In genomic region chr21:41501919-41502318, GRCh38 we compare ENCODE assay signal across 22 cellular contexts. TPM values are rescaled to one million over a fixed set of nuclear protein-coding genes. Genes with fewer than 3 reads are reported as not detected.
DNase-seq lines count a peak whose midpoint lies in the region; ATAC-seq and TF ChIP-seq lines count a peak whose summit lies in the region.
"Had no signal": no experiment of that assay in that cellular context is flagged by ENCODE, and none has a peak within 500 bp of the region (broad histone marks: within the 10 kb centered on the region; RNA-seq: fewer than 3 reads in every experiment).

No MANE protein-coding gene starts in this region.

- no peak overlapping the region for H3K4me3 Mint-ChIP-seq in Calu3 (ENCODE audit: low read depth, unreplicated experiment)
- H3K4me3 Mint-ChIP-seq: naive thymus-derived CD4-positive, alpha-beta T cell had no signal

- intact Hi-C loops in Calu3 (cut with micrococcal nuclease; ENCODE audit: unreplicated experiment) (loop anchor here (10.0 kb wide), 1 partner anchor 63 kb away; no protein-coding TSS in a partner anchor), colonic mucosa (cut with DNase I) (no loop called here)

- no peak for ATAC-seq in HG03196 (IDR thresholded peaks at IDR 0.05; ENCODE audit: unreplicated experiment)
- no peak for ATAC-seq in HG02981 (IDR thresholded peaks at IDR 0.05; ENCODE audit: unreplicated experiment)
- ATAC-seq: gastrocnemius medialis; naive thymus-derived CD4-positive, alpha-beta T cell; sciatic nerve had no signal

- no peaks in the 10 kb centered on the region for H3K27me3 Mint-ChIP-seq in Calu3 (ENCODE audit: unreplicated experiment)

- H3K36me3 Mint-ChIP-seq in Calu3 (ENCODE audit: insufficient read depth, unreplicated experiment) = no peaks in the 10 kb centered on the region
- H3K36me3 Mint-ChIP-seq: naive thymus-derived CD4-positive, alpha-beta T cell had no signal

- no peaks in the 10 kb centered on the region for H3K36me3 ChIP-seq in colonic mucosa
- H3K36me3 ChIP-seq: breast epithelium, gastrocnemius medialis had no signal

- H3K4me1 ChIP-seq in colonic mucosa = peaks cover 4% of the 10 kb centered on the region
- H3K4me1 ChIP-seq: breast epithelium, gastrocnemius medialis had no signal

- H3K9ac ChIP-seq in colonic mucosa (ENCODE audit: low read depth in 2 of 2, low read length in 2 of 2) = peak overlapping the region in 1 of 2 donors; percentile 73

- no TSS peak for BruUV-seq in Calu3 (replicated peaks; lab: Mats Ljungman, UMichigan)

- peaks cover 42% of the 10 kb centered on the region for H3K4me1 Mint-ChIP-seq in Calu3 (ENCODE audit: low read depth, unreplicated experiment)

- H3K9me3 Mint-ChIP-seq in Calu3 (ENCODE audit: low read depth, unreplicated experiment) = no peaks in the 10 kb centered on the region
- H3K9me3 Mint-ChIP-seq: naive thymus-derived CD4-positive, alpha-beta T cell had no signal

- no peaks in the 10 kb centered on the region for H3K27me3 ChIP-seq in colonic mucosa

- H3K4me3 ChIP-seq in LNCaP clone FGC (ENCODE audit: low read depth, low read length) = peak overlapping the region; percentile 81
- H3K4me3 ChIP-seq in colonic mucosa = no peak overlapping the region
- H3K4me3 ChIP-seq: breast epithelium, gastrocnemius medialis had no signal

- peak overlapping the region; percentile 94 for H3K27ac ChIP-seq in colonic mucosa
- H3K27ac ChIP-seq: gastrocnemius medialis had no signal

- CTCF ChIA-PET in Calu3 (lab: Charles Lee) = interaction anchor here (1.7 kb wide), 1 partner anchor 111 kb away, joined by 5 read pairs; no protein-coding TSS in a partner anchor

- TF ChIP-seq CTCF in Calu3 (IDR thresholded peaks at IDR 0.05; ENCODE audit: unreplicated experiment) = no peak
- TF ChIP-seq CTCF in LNCaP clone FGC (IDR thresholded peaks at IDR 0.05; ENCODE audit: control insufficient read depth, extremely low read depth, insufficient read depth) = peak; percentile 21; the same call in 1 of the 2 replicates
- TF ChIP-seq CTCF in colonic mucosa (IDR thresholded peaks at IDR 0.05) = no peak

- no peak for DNase-seq in Calu3
- no peak for DNase-seq in LNCaP clone FGC (ENCODE audit: low read depth)
- no peak for DNase-seq in colonic mucosa
- peak; percentile 59 for DNase-seq in myocyte (ENCODE audit: low read depth)
- no peak for DNase-seq in foreskin melanocyte
- DNase-seq in NCI-H69 (lab: John Stamatoyannopoulos, UW) = no peak
- DNase-seq: activated CD8-positive, alpha-beta memory T cell treated with anti-CD3 and anti-CD28 coated beads for 24 hours; activated gamma-delta T cell treated with Interleukin-2 at 50 U/mL for 16 hours; effector memory CD4-positive, alpha-beta T cell; gastrocnemius medialis; H7; naive thymus-derived CD4-positive, alpha-beta T cell; NCI-H1092; NCI-H524; SHP77 treated with DMSO at 0.1 percent for 48 hours; stimulated activated naive CD4-positive, alpha-beta T cell had no signal

- no peaks in the 10 kb centered on the region for H3K9me3 ChIP-seq in colonic mucosa
- H3K9me3 ChIP-seq: breast epithelium, gastrocnemius medialis had no signal

- peak overlapping the region; percentile 59 for H3K27ac Mint-ChIP-seq in Calu3 (ENCODE audit: unreplicated experiment)
- H3K27ac Mint-ChIP-seq: naive thymus-derived CD4-positive, alpha-beta T cell had no signal

RNA-seq across cellular contexts. Expression of gene TMPRSS2, which starts 6.0 kb away (rescaled TPM):
- total RNA-seq in Calu3 (2022) = 13.1 and 15.6 TPM in 2 replicates
- 100 to 1,000 TPM; 261 to 408 TPM for total RNA-seq in colonic mucosa
- not detected in 2 replicates for total RNA-seq in myocyte
- not detected for polyA plus RNA-seq in myocyte (2012)
- total RNA-seq: naive thymus-derived CD4-positive, alpha-beta T cell had no signal
- polyA plus RNA-seq: BJ; keratinocyte; naive thymus-derived CD4-positive, alpha-beta T cell had no signal

Comparison
In these comparisons a context has a peak if more than half of its experiments do, and no peak if none do; other contexts are left out.
1. RNA of gene TMPRSS2, which starts 6.0 kb away (total RNA-seq): 261 to 408 TPM in colonic mucosa; 13.1 to 15.6 TPM in Calu3 and not detected in myocyte; every median in the first group is over 10 times any median in the second.